ENCODE assay signal across 9 cellular contexts in genomic region chr15:52233405-52233804, GRCh38. TPM values are rescaled to one million over a fixed set of nuclear protein-coding genes. Genes with fewer than 3 reads are reported as not detected.
DNase-seq lines count a peak whose midpoint lies in the region; ATAC-seq lines count a peak whose summit lies in the region.
"Had no signal": no experiment of that assay in that cellular context is flagged by ENCODE, and none has a peak within 500 bp of the region (broad histone marks: within the 10 kb centered on the region; RNA-seq: fewer than 3 reads in every experiment).

No MANE protein-coding gene starts in this region.

- peak overlapping the region; percentile 30 for H2AFZ ChIP-seq in ACC112 (ENCODE audit: low read length, unreplicated experiment)

- no peaks in the 10 kb centered on the region for H3K9me3 Mint-ChIP-seq in activated naive CD8-positive, alpha-beta T cell treated with anti-CD3 and anti-CD28 coated beads for 36 hours
- no peaks in the 10 kb centered on the region for H3K9me3 Mint-ChIP-seq in activated CD4-positive, alpha-beta memory T cell treated with anti-CD3 and anti-CD28 coated beads for 36 hours

- H3K27me3 ChIP-seq in ACC112 (ENCODE audit: insufficient read depth, low read length) (no peaks in the 10 kb centered on the region), H7 (ENCODE audit: control insufficient read depth, insufficient read depth, low read length) (no peaks in the 10 kb centered on the region)

- no peaks in the 10 kb centered on the region for H3K79me2 ChIP-seq in ACC112 (ENCODE audit: control insufficient read depth, insufficient read depth, low read length, unreplicated experiment)

- peaks cover 9% of the 10 kb centered on the region for H3K4me1 ChIP-seq in ACC112 (ENCODE audit: control insufficient read depth, insufficient read depth, low read length, unreplicated experiment)

- no peak for DNase-seq in activated naive CD8-positive, alpha-beta T cell treated with anti-CD3 and anti-CD28 coated beads for 36 hours
- no peak for DNase-seq in activated CD4-positive, alpha-beta memory T cell treated with anti-CD3 and anti-CD28 coated beads for 36 hours
- DNase-seq in H7 = no peak
- no peak for DNase-seq in hippocampal formation (lab: John Stamatoyannopoulos, UW)
- DNase-seq: activated CD4-positive, CD25-positive, alpha-beta regulatory T cell had no signal

- H3K36me3 Mint-ChIP-seq in activated naive CD8-positive, alpha-beta T cell treated with anti-CD3 and anti-CD28 coated beads for 36 hours = peaks cover 2% of the 10 kb centered on the region
- no peaks in the 10 kb centered on the region for H3K36me3 Mint-ChIP-seq in activated CD4-positive, alpha-beta memory T cell treated with anti-CD3 and anti-CD28 coated beads for 36 hours

- ATAC-seq in GM18517 (IDR thresholded peaks at IDR 0.05; ENCODE audit: unreplicated experiment) (peak; percentile 48), HG03378 (IDR thresholded peaks at IDR 0.05; ENCODE audit: unreplicated experiment) (peak; percentile 47), HG03520 (IDR thresholded peaks at IDR 0.05; ENCODE audit: unreplicated experiment) (no peak)

- H3K36me3 ChIP-seq in ACC112 (ENCODE audit: insufficient read depth, low read length) = no peaks in the 10 kb centered on the region
- H3K36me3 ChIP-seq in H7 (replicated peaks; ENCODE audit: control insufficient read depth, insufficient read depth, low read length) = peaks cover 5% of the 10 kb centered on the region

- intact Hi-C loops in activated CD4-positive, alpha-beta memory T cell treated with anti-CD3 and anti-CD28 coated beads for 36 hours (cut with micrococcal nuclease) = no loop called here

- peaks cover 34% of the 10 kb centered on the region for H3K4me1 Mint-ChIP-seq in activated naive CD8-positive, alpha-beta T cell treated with anti-CD3 and anti-CD28 coated beads for 36 hours
- peaks cover 33% of the 10 kb centered on the region for H3K4me1 Mint-ChIP-seq in activated CD4-positive, alpha-beta memory T cell treated with anti-CD3 and anti-CD28 coated beads for 36 hours (ENCODE audit: low read depth)

- CTCF ChIA-PET in activated CD4-positive, alpha-beta memory T cell treated with anti-CD3 and anti-CD28 coated beads for 36 hours (lab: Charles Lee) = interaction anchor here (0.5 to 1.2 kb wide), 4 partner anchors 16 to 153 kb away, joined by 3 read pairs; no protein-coding TSS in a partner anchor

- H3K4me3 ChIP-seq in ACC112 (ENCODE audit: low read depth, low read length) (no peak overlapping the region), H7 (ENCODE audit: insufficient read depth, low read depth, low read length) (no peak overlapping the region)

- H3K27ac Mint-ChIP-seq in activated naive CD8-positive, alpha-beta T cell treated with anti-CD3 and anti-CD28 coated beads for 36 hours = peak overlapping the region; percentile 65
- no peak overlapping the region for H3K27ac Mint-ChIP-seq in activated CD4-positive, alpha-beta memory T cell treated with anti-CD3 and anti-CD28 coated beads for 36 hours

- POLR2A ChIA-PET in activated CD4-positive, alpha-beta memory T cell treated with anti-CD3 and anti-CD28 coated beads for 36 hours (lab: Charles Lee) = no interaction called here

- no peak overlapping the region for H3K27ac ChIP-seq in ACC112 (ENCODE audit: low read depth, low read length)

- no peak overlapping the region for H3K4me3 Mint-ChIP-seq in activated naive CD8-positive, alpha-beta T cell treated with anti-CD3 and anti-CD28 coated beads for 36 hours
- H3K4me3 Mint-ChIP-seq in activated CD4-positive, alpha-beta memory T cell treated with anti-CD3 and anti-CD28 coated beads for 36 hours = no peak overlapping the region

- no peaks in the 10 kb centered on the region for H3K27me3 Mint-ChIP-seq in activated naive CD8-positive, alpha-beta T cell treated with anti-CD3 and anti-CD28 coated beads for 36 hours
- no peaks in the 10 kb centered on the region for H3K27me3 Mint-ChIP-seq in activated CD4-positive, alpha-beta memory T cell treated with anti-CD3 and anti-CD28 coated beads for 36 hours

RNA-seq across cellular contexts. Expression of gene GNB5, which starts 42.2 kb away (rescaled TPM):
- total RNA-seq in activated naive CD8-positive, alpha-beta T cell treated with anti-CD3 and anti-CD28 coated beads for 36 hours = 10 to 100 TPM; 14.5 to 16.2 TPM
- total RNA-seq in activated CD4-positive, alpha-beta memory T cell treated with anti-CD3 and anti-CD28 coated beads for 36 hours = 10 to 100 TPM; 24.0 to 25.1 TPM
- total RNA-seq in H7 (2014; rRNA removed; shearing (Covaris generic)) = 23.9 and 28.6 TPM in 2 replicates
